Comparison of ENCODE assay signal across 1 cellular context in genomic region chr15:85439996-85440395, GRCh38.
TF ChIP-seq lines count a peak whose summit lies in the region.

No MANE protein-coding gene starts in this region.

TF ChIP-seq in HepG2, 621 proteins besides CTCF, POLR2A, EP300 and RAD21:
- TF ChIP-seq ZNF574 (CRISPR knock-in tag; IDR thresholded peaks at IDR 0.05): no peak
